21 cellular contexts compared by ENCODE assay signal in the genomic region with DNA sequence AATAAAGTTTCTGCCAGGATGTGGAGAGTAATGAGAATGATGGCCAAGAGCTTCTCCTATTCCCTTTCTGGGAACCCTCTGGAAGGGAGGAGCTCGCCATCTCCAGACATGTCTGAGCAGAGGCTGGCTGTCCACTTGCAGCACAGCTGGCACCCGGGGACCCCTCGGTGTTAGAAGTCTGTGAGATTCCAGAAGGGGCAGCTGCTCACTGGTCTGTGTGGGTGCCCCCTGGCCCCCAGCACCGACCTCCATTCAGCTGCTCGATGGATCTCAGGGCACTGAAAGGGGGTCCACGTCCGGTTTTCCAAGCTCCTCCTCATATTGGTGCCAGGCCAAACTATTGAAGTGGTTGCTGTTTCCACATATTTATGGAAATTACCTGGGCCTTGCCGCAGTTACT. TPM values are rescaled to one million over a fixed set of nuclear protein-coding genes. Genes with fewer than 3 reads are reported as not detected.
DNase-seq lines count a peak whose midpoint lies in the region; ATAC-seq and TF ChIP-seq lines count a peak whose summit lies in the region.
"Had no signal": no experiment of that assay in that cellular context is flagged by ENCODE, and none has a peak within 500 bp of the region (broad histone marks: within the 10 kb centered on the region; RNA-seq: fewer than 3 reads in every experiment).

No MANE protein-coding gene starts in this region.

- peak; percentile 44 for DNase-seq in Right ventricle myocardium inferior (ENCODE audit: missing footprints)
- no peak for DNase-seq in heart right ventricle
- DNase-seq in NCI-H1105 treated with DMSO at 0.1 percent for 48 hours (lab: John Stamatoyannopoulos, UW), result peak; percentile 79
- peak; percentile 24 for DNase-seq in lower lobe of right lung
- no peak for DNase-seq in tibial nerve (ENCODE audit: low spot score in 2 of 2)
- DNase-seq in KBM-7, result no peak
- DNase-seq: 8988T; CD4-positive, alpha-beta memory T cell; DMS153; DND-41; EL; H9 had no signal

- H3K9me3 ChIP-seq in heart right ventricle (no peaks in the 10 kb centered on the region), lower lobe of right lung (no peaks in the 10 kb centered on the region), tibial nerve (no peaks in the 10 kb centered on the region)
- H3K9me3 ChIP-seq: BLaER1 had no signal

- TF ChIP-seq EP300 in tibial nerve (IDR thresholded peaks at IDR 0.05), result no peak

- H3K27ac ChIP-seq in heart right ventricle, result no peak overlapping the region
- no peak overlapping the region for H3K27ac ChIP-seq in lower lobe of right lung
- no peak overlapping the region for H3K27ac ChIP-seq in tibial nerve
- H3K27ac ChIP-seq: BLaER1 had no signal

- in situ Hi-C loops in KBM-7 (cut with MboI; ENCODE audit: low pct_unique_long_range_greater_than_20kb, low sequenced_read_pairs), result no loop called here

- H3K27me3 ChIP-seq in heart right ventricle (peaks cover 0 to 96% (median 90%) of the 10 kb centered on the region in 7 donors), lower lobe of right lung (ENCODE audit: low read depth) (peaks cover 77% of the 10 kb centered on the region), tibial nerve (peaks cover 0 to 87% of the 10 kb centered on the region in 2 donors)

- WGBS in heart right ventricle, 2 donors, result 80 to 82% methylated on average over 8 of the region's 8 CpGs
- 71 to 73% methylated on average over 8 of the region's 8 CpGs for WGBS in tibial nerve, 2 donors

- H3K4me3 ChIP-seq in heart right ventricle (no peak overlapping the region), lower lobe of right lung (no peak overlapping the region), tibial nerve (no peak overlapping the region)
- H3K4me3 ChIP-seq: BLaER1, GM12878 had no signal

- TF ChIP-seq POLR2A in tibial nerve (IDR thresholded peaks at IDR 0.05), result no peak

- no peaks in the 10 kb centered on the region for H3K36me3 ChIP-seq in heart right ventricle
- H3K36me3 ChIP-seq in lower lobe of right lung, result no peaks in the 10 kb centered on the region
- H3K36me3 ChIP-seq in tibial nerve, result no peaks in the 10 kb centered on the region
- H3K36me3 ChIP-seq: BLaER1 had no signal

- no peaks in the 10 kb centered on the region for H3K4me1 ChIP-seq in heart right ventricle
- no peaks in the 10 kb centered on the region for H3K4me1 ChIP-seq in lower lobe of right lung
- peaks cover 0 to 4% (median 0%) of the 10 kb centered on the region in 4 donors for H3K4me1 ChIP-seq in tibial nerve

- ATAC-seq in Right ventricle myocardium inferior, result no peak
- ATAC-seq in heart right ventricle, result no peak
- no peak for ATAC-seq in lower lobe of right lung
- ATAC-seq in GM18858 (IDR thresholded peaks at IDR 0.05; ENCODE audit: unreplicated experiment), result no peak
- ATAC-seq: GM12878 had no signal

- intact Hi-C loops in Right ventricle myocardium inferior (cut with DNase I), result no loop called here
- intact Hi-C loops in heart right ventricle (cut with DNase I), result loop anchor here in 1 of 10 donors (10.0 kb wide), 1 partner anchor 112 kb away; no protein-coding TSS in a partner anchor
- intact Hi-C loops in lower lobe of right lung (cut with DNase I), result no loop called here

- TF ChIP-seq CTCF in heart right ventricle (IDR thresholded peaks at IDR 0.05) (no peak), lower lobe of right lung (IDR thresholded peaks at IDR 0.05) (no peak), tibial nerve (IDR thresholded peaks at IDR 0.05) (no peak)

RNA-seq across cellular contexts. Expression of a gene that starts 3.6 kb away (rescaled TPM):
- 0.22 TPM for total RNA-seq in Right ventricle myocardium inferior
- not detected for total RNA-seq in heart right ventricle
- under 1 TPM in 1 of 2 donors, not detected in 1; 0.19 TPM for polyA plus RNA-seq in heart right ventricle
- not detected for total RNA-seq in lower lobe of right lung
- 1 to 10 TPM in 2 of 4 donors, under 1 TPM in 1, not detected in 1; 0.90 to 2.2 (median 1.0) TPM for total RNA-seq in tibial nerve
- total RNA-seq: A673; CD4-positive, alpha-beta memory T cell; G401; GM12878; HT-29 had no signal
- polyA plus RNA-seq: AG04450; CD14-positive monocyte; CD4-positive, alpha-beta memory T cell; GM12878 had no signal

RNA-seq across cellular contexts. Expression of a gene that starts 23.3 kb away (rescaled TPM):
- not detected for total RNA-seq in Right ventricle myocardium inferior
- under 1 TPM in 1 of 10 donors, not detected in 9; 0.09 TPM for total RNA-seq in heart right ventricle
- under 1 TPM in 1 of 2 donors, not detected in 1; 0.01 TPM for polyA plus RNA-seq in heart right ventricle
- total RNA-seq in lower lobe of right lung, result not detected
- 1 to 10 TPM in 1 of 4 donors, under 1 TPM in 2, not detected in 1; under 0.01 to 1.2 (median 0.22) TPM for total RNA-seq in tibial nerve
- total RNA-seq: A673, G401, GM12878, H1, H9, HT-29 had no signal
- polyA plus RNA-seq: AG04450, CD14-positive monocyte, GM12878 had no signal

Comparison
In these comparisons a context has a peak if more than half of its experiments do, and no peak if none do; other contexts are left out.
1. DNase-seq: peak in Right ventricle myocardium inferior (single experiment), NCI-H1105 treated with DMSO at 0.1 percent for 48 hours (single experiment) and lower lobe of right lung (single experiment); none in heart right ventricle (0 of 2), tibial nerve (0 of 2) and KBM-7 (single experiment).